Comparison of ENCODE assay signal across 8 cellular contexts in the genomic region with DNA sequence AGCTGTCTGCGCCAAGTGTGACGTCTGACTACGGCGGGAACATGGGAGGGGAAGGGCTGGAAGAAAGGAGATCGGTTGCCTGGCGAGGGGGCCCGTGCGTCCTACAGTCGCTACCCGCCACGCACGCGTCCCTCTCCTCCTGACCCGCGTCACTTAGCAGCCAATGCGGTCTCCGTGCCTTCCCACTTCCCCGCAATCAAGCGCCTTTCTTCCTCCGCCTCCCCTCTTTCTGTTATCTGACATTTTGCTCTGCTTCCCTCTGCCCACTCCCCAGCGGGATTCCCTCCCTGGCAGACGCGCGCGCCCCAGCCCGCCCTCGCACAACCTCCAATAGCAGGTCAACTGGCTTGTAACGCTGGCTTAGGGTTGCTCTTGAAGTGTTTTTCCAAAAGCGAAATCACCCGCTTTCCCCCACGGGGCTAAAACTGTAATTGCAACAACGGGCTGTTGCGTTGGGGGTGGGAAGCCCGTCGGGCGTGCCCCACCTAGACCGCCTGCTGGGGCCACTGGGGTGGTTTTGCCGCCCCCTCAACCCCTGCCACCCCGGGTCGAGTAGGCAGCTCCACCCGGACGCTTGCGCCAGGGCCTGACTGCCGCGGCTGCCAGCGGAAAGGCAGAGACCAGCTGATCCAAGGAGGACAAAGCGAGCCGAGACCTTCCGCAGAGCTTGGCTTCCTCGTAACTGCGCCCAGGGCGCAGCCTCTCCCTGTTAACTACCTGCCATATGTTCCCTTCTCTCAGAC. TPM values are rescaled to one million over a fixed set of nuclear protein-coding genes. Genes with fewer than 3 reads are reported as not detected.
DNase-seq lines count a peak whose midpoint lies in the region; ATAC-seq lines count a peak whose summit lies in the region.

No MANE protein-coding gene starts in this region.

- H3K4me3 ChIP-seq in trophoblast cell (ENCODE audit: low read depth, low read length): peak overlapping the region; percentile 75

- DNase-seq in Daoy (ENCODE audit: low read depth) (peak; percentile 78), NOMO-1 (lab: John Stamatoyannopoulos, UW; ENCODE audit: unreplicated experiment in 2 of 2) (peak; percentile 66 to 74), left cardiac atrium (peak; percentile 68), trophoblast cell (peak; percentile 62 to 75), HuH-7 (ENCODE audit: low spot score) (no peak)
- peak; percentile 26 for DNase-seq in activated naive CD8-positive, alpha-beta T cell treated with anti-CD3 and anti-CD28 coated beads, Interleukin-2, amount 50 U/mL, for 24 hours

- H3K4ac ChIP-seq in trophoblast cell (ENCODE audit: low read depth, low read length): peak overlapping the region; percentile 9

- no peak overlapping the region for H2AK5ac ChIP-seq in trophoblast cell (ENCODE audit: low read length)

- H2BK120ac ChIP-seq in trophoblast cell (ENCODE audit: insufficient read depth, low read length, poor library complexity): peak overlapping the region; percentile 12

- peak overlapping the region; percentile 82 for H3K27ac ChIP-seq in trophoblast cell (ENCODE audit: low read depth, low read length)

- no peak overlapping the region for H3K23ac ChIP-seq in trophoblast cell (ENCODE audit: low read length)

- ATAC-seq in GM21360 (IDR thresholded peaks at IDR 0.05; ENCODE audit: unreplicated experiment) (peak; percentile 37), HG03521 (IDR thresholded peaks at IDR 0.05; ENCODE audit: unreplicated experiment) (peak; percentile 30), left cardiac atrium (peak; percentile 64 to 66)
- ATAC-seq in activated naive CD8-positive, alpha-beta T cell treated with anti-CD3 and anti-CD28 coated beads, Interleukin-2, amount 50 U/mL, for 24 hours: peak; percentile 9

- no peaks in the 10 kb centered on the region for H3K27me3 ChIP-seq in trophoblast cell (ENCODE audit: insufficient read depth, low read length)

- H3K14ac ChIP-seq in trophoblast cell (ENCODE audit: low read length): peak overlapping the region; percentile 71

- H2BK5ac ChIP-seq in trophoblast cell (ENCODE audit: low read depth, low read length, poor library complexity): peak overlapping the region; percentile 18

- H3K4me3 Mint-ChIP-seq in activated naive CD8-positive, alpha-beta T cell treated with anti-CD3 and anti-CD28 coated beads, Interleukin-2, amount 50 U/mL, for 24 hours: peak overlapping the region; percentile 86

- peak overlapping the region; percentile 75 for H4K8ac ChIP-seq in trophoblast cell (ENCODE audit: low read depth, low read length)

- H3K4me1 ChIP-seq in trophoblast cell (ENCODE audit: control insufficient read depth in 1 of 2, insufficient read depth in 2 of 2, low read length in 2 of 2): peaks cover 3% of the 10 kb centered on the region in 2 experiments

- peak overlapping the region; percentile 50 for H4K12ac ChIP-seq in trophoblast cell (ENCODE audit: low read depth, low read length)

- no peaks in the 10 kb centered on the region for H3K9me3 ChIP-seq in trophoblast cell (ENCODE audit: insufficient read depth, low read depth, low read length)

- H2AFZ ChIP-seq in trophoblast cell (ENCODE audit: insufficient read depth, low read length, poor library complexity): peak overlapping the region; percentile 89

- peaks cover 10% of the 10 kb centered on the region for H3K79me2 ChIP-seq in trophoblast cell (ENCODE audit: control insufficient read depth, insufficient read depth, low read length, poor library complexity)

- peaks cover 7% of the 10 kb centered on the region for H3K9me3 Mint-ChIP-seq in activated naive CD8-positive, alpha-beta T cell treated with anti-CD3 and anti-CD28 coated beads, Interleukin-2, amount 50 U/mL, for 24 hours

- H3K18ac ChIP-seq in trophoblast cell (ENCODE audit: low read length): peak overlapping the region; percentile 61

- peaks cover 24% of the 10 kb centered on the region for H3K79me1 ChIP-seq in trophoblast cell (ENCODE audit: low read length)

- H2BK12ac ChIP-seq in trophoblast cell (ENCODE audit: low read length): peak overlapping the region; percentile 68

- H3K4me1 Mint-ChIP-seq in activated naive CD8-positive, alpha-beta T cell treated with anti-CD3 and anti-CD28 coated beads, Interleukin-2, amount 50 U/mL, for 24 hours: peaks cover 14% of the 10 kb centered on the region

- no peaks in the 10 kb centered on the region for H3K36me3 Mint-ChIP-seq in activated naive CD8-positive, alpha-beta T cell treated with anti-CD3 and anti-CD28 coated beads, Interleukin-2, amount 50 U/mL, for 24 hours (ENCODE audit: low read depth)

- H4K91ac ChIP-seq in trophoblast cell (ENCODE audit: low read depth, low read length): peak overlapping the region; percentile 61

- no peaks in the 10 kb centered on the region for H3K36me3 ChIP-seq in trophoblast cell (ENCODE audit: control insufficient read depth in 1 of 2, insufficient read depth in 2 of 2, low read length in 2 of 2)

- H3K27me3 Mint-ChIP-seq in activated naive CD8-positive, alpha-beta T cell treated with anti-CD3 and anti-CD28 coated beads, Interleukin-2, amount 50 U/mL, for 24 hours: peaks cover 40% of the 10 kb centered on the region

- H3K4me2 ChIP-seq in trophoblast cell (ENCODE audit: low read length): peak overlapping the region; percentile 90

- intact Hi-C loops in left cardiac atrium (cut with DNase I): loop anchor here (5.0 to 10.0 kb wide), 2 partner anchors 1023 to 1025 kb away; no protein-coding TSS in a partner anchor

- WGBS in trophoblast cell (ENCODE audit: extremely low coverage, insufficient coverage, insufficient read length): no CpG with 5 or more reads among the region's 52 CpGs

- H3K27ac Mint-ChIP-seq in activated naive CD8-positive, alpha-beta T cell treated with anti-CD3 and anti-CD28 coated beads, Interleukin-2, amount 50 U/mL, for 24 hours: no peak overlapping the region

- H3K9ac ChIP-seq in trophoblast cell (ENCODE audit: low read length): peak overlapping the region; percentile 49

RNA-seq across cellular contexts. Expression of gene SOX4, which starts 6.2 kb away (rescaled TPM):
- total RNA-seq in Daoy (2014; rRNA removed; shearing (Covaris generic)): 21.6 and 24.6 TPM in 2 replicates
- total RNA-seq in left cardiac atrium: 1 to 10 TPM; 5.7 to 7.7 TPM
- polyA plus RNA-seq in trophoblast cell (2013): 117 and 120 TPM in 2 replicates

Comparison
In these comparisons a context has a peak if more than half of its experiments do, and no peak if none do; other contexts are left out.
1. ATAC-seq: peak in every context shown above with its lines; median percentile 65 in left cardiac atrium; 37 in GM21360; 30 in HG03521; 9 in activated naive CD8-positive, alpha-beta T cell treated with anti-CD3 and anti-CD28 coated beads, Interleukin-2, amount 50 U/mL, for 24 hours.